In genomic region chr7:101781384-101781783, GRCh38 we compare ENCODE assay signal across 23 cellular contexts.
"Had no signal": no experiment of that assay in that cellular context is flagged by ENCODE, and none has a peak within 500 bp of the region (broad histone marks: within the 10 kb centered on the region; RNA-seq: fewer than 3 reads in every experiment).

No MANE protein-coding gene starts in this region.

- H3K36me3 ChIP-seq: ovary, stomach, thyroid gland, transverse colon, upper lobe of left lung, vagina had no signal

- H3K27ac ChIP-seq: ovary, skin epidermis, stomach, testis, thyroid gland, transverse colon, upper lobe of left lung, vagina had no signal

- DNase-seq: head of caudate nucleus; hippocampal formation; left colon; mesendoderm; naive thymus-derived CD4-positive, alpha-beta T cell; ovary; retina; right cardiac atrium; stimulated activated CD4-positive, alpha-beta T cell treated with anti-CD3 and anti-CD28 coated beads, Interleukin-12 subunit alpha, Interleukin-12 subunit beta, amount 100 ng/mL, for 4 hours; stimulated activated CD4-positive, alpha-beta T cell treated with anti-CD3 and anti-CD28 coated beads, Interleukin-15, amount 100 ng/mL, for 24 hours; stimulated activated CD4-positive, alpha-beta T cell treated with anti-CD3 and anti-CD28 coated beads, Interleukin-2, amount 100 ng/mL, for 24 hours; stimulated activated CD4-positive, alpha-beta T cell treated with anti-CD3 and anti-CD28 coated beads, Interleukin-4, amount 100 ng/mL, for 1 hour; stimulated activated naive B cell treated with anti-CD40 and anti-IgM and Interleukin-4, amounts not matched to agents 10 μg/mL and 1 μg/mL and 100 μg/mL, for 72 hours; stimulated activated naive CD8-positive, alpha-beta T cell treated with anti-CD3 and anti-CD28 coated beads, Interleukin-15, Interleukin-2, amounts not matched to agents 100 U/mL and 50 U/mL, for 24 hours; stomach; testis; thyroid gland; transverse colon; upper lobe of left lung had no signal

- ATAC-seq: left colon; naive thymus-derived CD4-positive, alpha-beta T cell; natural killer cell treated with Interleukin-12 subunit alpha and Interleukin-12 subunit beta and Interleukin-15 and Interleukin-18, amount 100 ng/mL, for 72 hours; right cardiac atrium; stimulated activated naive B cell treated with anti-CD40 and anti-IgM and Interleukin-4, amounts not matched to agents 10 μg/mL and 1 μg/mL and 100 μg/mL, for 72 hours; stimulated activated naive CD8-positive, alpha-beta T cell treated with anti-CD3 and anti-CD28 coated beads, Interleukin-15, Interleukin-2, amounts not matched to agents 100 U/mL and 50 U/mL, for 24 hours had no signal

- H3K4me3 ChIP-seq: lung, ovary, skin epidermis, stomach, testis, thyroid gland, transverse colon, upper lobe of left lung, vagina had no signal

- H3K27me3 ChIP-seq: ovary, testis, thyroid gland, transverse colon, upper lobe of left lung, vagina had no signal

- H3K4me1 ChIP-seq: thyroid gland had no signal

- H3K9me3 ChIP-seq: ovary, stomach, testis, thyroid gland, transverse colon, upper lobe of left lung, vagina had no signal
